ENCODE assay signal across 1 cellular context in genomic region chr20:843908-844307, GRCh38.
TF ChIP-seq lines count a peak whose summit lies in the region.

No MANE protein-coding gene starts in this region.

TF ChIP-seq in GM12878, 131 proteins besides CTCF, POLR2A, EP300 and RAD21 (continued from another document):
- TF ChIP-seq CBX3 (IDR thresholded peaks at IDR 0.05; ENCODE audit: borderline replicate concordance, low read depth) (no peak), NFXL1 (IDR thresholded peaks at IDR 0.05; ENCODE audit: borderline replicate concordance) (no peak), YY1 (IDR thresholded peaks at IDR 0.05; ENCODE audit: low read depth, low read length) (no peak), EGR1 (IDR thresholded peaks at IDR 0.05; ENCODE audit: borderline replicate concordance in 1 of 2, low read depth in 2 of 2, low read length in 2 of 2) (no peak), TCF7 (IDR thresholded peaks at IDR 0.05; ENCODE audit: borderline replicate concordance) (no peak), CREB1 (IDR thresholded peaks at IDR 0.05; ENCODE audit: low read depth) (no peak), SRF (IDR thresholded peaks at IDR 0.05; ENCODE audit: low read depth in 2 of 2, low read length in 2 of 2) (no peak), BCL3 (IDR thresholded peaks at IDR 0.05; ENCODE audit: borderline replicate concordance, insufficient read depth, low read depth, low read length, poor library complexity, severe bottlenecking) (no peak), NRF1 (conservative IDR thresholded peaks at IDR 0.05; ENCODE audit: low read depth, low read length) (no peak), SMC3 (IDR thresholded peaks at IDR 0.05; ENCODE audit: borderline replicate concordance, low read length) (no peak), HSF1 (IDR thresholded peaks at IDR 0.05; ENCODE audit: low read depth, low read length) (no peak), PBX3 (IDR thresholded peaks at IDR 0.05; ENCODE audit: insufficient replicate concordance, low read depth, low read length) (no peak), SREBF1 (IDR thresholded peaks at IDR 0.05; ENCODE audit: low read length) (no peak), RAD51 (IDR thresholded peaks at IDR 0.05) (no peak), IKZF1 (conservative IDR thresholded peaks at IDR 0.05) (no peak)
- TF ChIP-seq, protein P1, sequence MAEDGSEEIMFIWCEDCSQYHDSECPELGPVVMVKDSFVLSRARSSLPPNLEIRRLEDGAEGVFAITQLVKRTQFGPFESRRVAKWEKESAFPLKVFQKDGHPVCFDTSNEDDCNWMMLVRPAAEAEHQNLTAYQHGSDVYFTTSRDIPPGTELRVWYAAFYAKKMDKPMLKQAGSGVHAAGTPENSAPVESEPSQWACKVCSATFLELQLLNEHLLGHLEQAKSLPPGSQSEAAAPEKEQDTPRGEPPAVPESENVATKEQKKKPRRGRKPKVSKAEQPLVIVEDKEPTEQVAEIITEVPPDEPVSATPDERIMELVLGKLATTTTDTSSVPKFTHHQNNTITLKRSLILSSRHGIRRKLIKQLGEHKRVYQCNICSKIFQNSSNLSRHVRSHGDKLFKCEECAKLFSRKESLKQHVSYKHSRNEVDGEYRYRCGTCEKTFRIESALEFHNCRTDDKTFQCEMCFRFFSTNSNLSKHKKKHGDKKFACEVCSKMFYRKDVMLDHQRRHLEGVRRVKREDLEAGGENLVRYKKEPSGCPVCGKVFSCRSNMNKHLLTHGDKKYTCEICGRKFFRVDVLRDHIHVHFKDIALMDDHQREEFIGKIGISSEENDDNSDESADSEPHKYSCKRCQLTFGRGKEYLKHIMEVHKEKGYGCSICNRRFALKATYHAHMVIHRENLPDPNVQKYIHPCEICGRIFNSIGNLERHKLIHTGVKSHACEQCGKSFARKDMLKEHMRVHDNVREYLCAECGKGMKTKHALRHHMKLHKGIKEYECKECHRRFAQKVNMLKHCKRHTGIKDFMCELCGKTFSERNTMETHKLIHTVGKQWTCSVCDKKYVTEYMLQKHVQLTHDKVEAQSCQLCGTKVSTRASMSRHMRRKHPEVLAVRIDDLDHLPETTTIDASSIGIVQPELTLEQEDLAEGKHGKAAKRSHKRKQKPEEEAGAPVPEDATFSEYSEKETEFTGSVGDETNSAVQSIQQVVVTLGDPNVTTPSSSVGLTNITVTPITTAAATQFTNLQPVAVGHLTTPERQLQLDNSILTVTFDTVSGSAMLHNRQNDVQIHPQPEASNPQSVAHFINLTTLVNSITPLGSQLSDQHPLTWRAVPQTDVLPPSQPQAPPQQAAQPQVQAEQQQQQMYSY (CRISPR knock-in tag; IDR thresholded peaks at IDR 0.05), result no peak
